ENCODE assay signal across 18 cellular contexts in genomic region chrY:6782334-6782733, GRCh38.
DNase-seq lines count a peak whose midpoint lies in the region; ATAC-seq and TF ChIP-seq lines count a peak whose summit lies in the region.
"Had no signal": no experiment of that assay in that cellular context is flagged by ENCODE, and none has a peak within 500 bp of the region (broad histone marks: within the 10 kb centered on the region; RNA-seq: fewer than 3 reads in every experiment).

No MANE protein-coding gene starts in this region.

- no peak for TF ChIP-seq CTCF in GM20000 (IDR thresholded peaks at IDR 0.05; ENCODE audit: extremely low read depth, missing control alignments)
- TF ChIP-seq CTCF in endodermal cell (conservative IDR thresholded peaks at IDR 0.05) = no peak
- no peak for TF ChIP-seq CTCF in brain microvascular endothelial cell (IDR thresholded peaks at IDR 0.05; ENCODE audit: low read depth, low read length, missing control alignments)

- WGBS in endodermal cell (ENCODE audit: insufficient coverage in 1 of 2, insufficient read length in 1 of 2), 2 experiments = 78% methylated on average over 1 of the region's 2 CpGs; no CpG with 5 or more reads in 1 of the 2 experiments
- WGBS in mesodermal cell (ENCODE audit: insufficient coverage in 2 of 2), 2 experiments = no CpG with 5 or more reads among the region's 2 CpGs

- no peaks in the 10 kb centered on the region for H3K27me3 Mint-ChIP-seq in endodermal cell (ENCODE audit: insufficient read depth)
- H3K27me3 Mint-ChIP-seq in activated T-cell treated with anti-CD3 and anti-CD28 coated beads, Interleukin-2, amount 50 U/mL, for 72 hours (ENCODE audit: low read depth) = no peaks in the 10 kb centered on the region
- H3K27me3 Mint-ChIP-seq: B cell had no signal

- H3K27ac ChIP-seq in endodermal cell (ENCODE audit: low read depth, low read length) (peak overlapping the region; percentile 32), mesodermal cell (ENCODE audit: low read depth, low read length, severe bottlenecking) (peak overlapping the region; percentile 47), brain microvascular endothelial cell (no peak overlapping the region)
- H3K27ac ChIP-seq: BLaER1 treated with 17β-estradiol and CSF1 and Interleukin-3, amounts not matched to agents 10 nM and 100 nM; HL-60 had no signal

- H3K27me3 ChIP-seq in endodermal cell (ENCODE audit: control insufficient read depth, insufficient read depth, low read length, poor library complexity, severe bottlenecking) (no peaks in the 10 kb centered on the region), brain microvascular endothelial cell (replicated peaks) (no peaks in the 10 kb centered on the region)
- H3K27me3 ChIP-seq: BLaER1 treated with 17β-estradiol and CSF1 and Interleukin-3, amounts not matched to agents 10 nM and 100 nM had no signal

- H3K9me3 ChIP-seq in endodermal cell (ENCODE audit: control insufficient read depth, low read length) (peaks cover 15% of the 10 kb centered on the region), mesodermal cell (ENCODE audit: control insufficient read depth, low read length) (no peaks in the 10 kb centered on the region)
- H3K9me3 ChIP-seq: BLaER1 treated with 17β-estradiol and CSF1 and Interleukin-3, amounts not matched to agents 10 nM and 100 nM had no signal

- ATAC-seq in HG02623 (IDR thresholded peaks at IDR 0.05; ENCODE audit: unreplicated experiment) (peak; percentile 58), GM21381 (IDR thresholded peaks at IDR 0.05; ENCODE audit: unreplicated experiment) (no peak)
- ATAC-seq in activated T-cell treated with anti-CD3 and anti-CD28 coated beads, Interleukin-2, amount 50 U/mL, for 72 hours (replicated peaks in 1 of 2) = no peak
- ATAC-seq: CD8-positive, alpha-beta T cell; GM12878; K562 had no signal

- in situ Hi-C loops in brain microvascular endothelial cell (cut with HindIII; ENCODE audit: low pct_ligation_motif_present, low sequenced_read_pairs) = no loop called here

- no peaks in the 10 kb centered on the region for H3K36me3 ChIP-seq in endodermal cell (ENCODE audit: control insufficient read depth, insufficient read depth, low read length)
- H3K36me3 ChIP-seq in mesodermal cell (ENCODE audit: control insufficient read depth, insufficient read depth, low read length) = no peaks in the 10 kb centered on the region
- H3K36me3 ChIP-seq in brain microvascular endothelial cell (replicated peaks) = no peaks in the 10 kb centered on the region
- H3K36me3 ChIP-seq: BLaER1 treated with 17β-estradiol and CSF1 and Interleukin-3, amounts not matched to agents 10 nM and 100 nM had no signal

- DNase-seq in GM20000 (ENCODE audit: low spot score) (peak; percentile 1), endodermal cell (no peak), brain microvascular endothelial cell (no peak)
- no peak for DNase-seq in activated T-cell treated with anti-CD3 and anti-CD28 coated beads, Interleukin-2, amount 50 U/mL, for 72 hours
- DNase-seq: Calu3; CD8-positive, alpha-beta T cell; DMS79 treated with DMSO at 0.1 percent for 48 hours; GF-D8; HCEC 1CT; IMR-90 had no signal

- H3K36me3 Mint-ChIP-seq in endodermal cell (ENCODE audit: low read depth) = no peaks in the 10 kb centered on the region
- H3K36me3 Mint-ChIP-seq in activated T-cell treated with anti-CD3 and anti-CD28 coated beads, Interleukin-2, amount 50 U/mL, for 72 hours (ENCODE audit: insufficient read depth in 2 of 2) = no peaks in the 10 kb centered on the region
- H3K36me3 Mint-ChIP-seq: CD8-positive, alpha-beta T cell had no signal

- H3K9ac ChIP-seq in endodermal cell (ENCODE audit: extremely low read depth, low read length, poor library complexity, severe bottlenecking) = no peak overlapping the region
- H3K9ac ChIP-seq: BLaER1 treated with 17β-estradiol and CSF1 and Interleukin-3, amounts not matched to agents 10 nM and 100 nM had no signal

- H3K4me1 ChIP-seq in endodermal cell (ENCODE audit: control insufficient read depth, insufficient read depth, low read length) (no peaks in the 10 kb centered on the region), mesodermal cell (ENCODE audit: control insufficient read depth, insufficient read depth, low read length, poor library complexity, severe bottlenecking) (no peaks in the 10 kb centered on the region)
- H3K4me1 ChIP-seq: BLaER1 treated with 17β-estradiol and CSF1 and Interleukin-3, amounts not matched to agents 10 nM and 100 nM had no signal

- H3K4me3 ChIP-seq in endodermal cell (ENCODE audit: low read length) = no peak overlapping the region
- no peak overlapping the region for H3K4me3 ChIP-seq in mesodermal cell (ENCODE audit: extremely low read depth, insufficient read depth, low read length, poor library complexity, severe bottlenecking)
- no peak overlapping the region for H3K4me3 ChIP-seq in brain microvascular endothelial cell (ENCODE audit: low read depth, low read length)
- H3K4me3 ChIP-seq: BLaER1 treated with 17β-estradiol and CSF1 and Interleukin-3, amounts not matched to agents 10 nM and 100 nM; GM12878; K562 had no signal

- no peak overlapping the region for H3K4me3 Mint-ChIP-seq in endodermal cell
- H3K4me3 Mint-ChIP-seq in activated T-cell treated with anti-CD3 and anti-CD28 coated beads, Interleukin-2, amount 50 U/mL, for 72 hours = no peak overlapping the region
- H3K4me3 Mint-ChIP-seq: B cell; CD8-positive, alpha-beta T cell had no signal

- H3K9me3 Mint-ChIP-seq in endodermal cell = no peaks in the 10 kb centered on the region
- peaks cover 0 to 2% of the 10 kb centered on the region in 2 donors for H3K9me3 Mint-ChIP-seq in activated T-cell treated with anti-CD3 and anti-CD28 coated beads, Interleukin-2, amount 50 U/mL, for 72 hours
- H3K9me3 Mint-ChIP-seq: CD8-positive, alpha-beta T cell had no signal

- H3K4me1 Mint-ChIP-seq in endodermal cell = no peaks in the 10 kb centered on the region
- H3K4me1 Mint-ChIP-seq in activated T-cell treated with anti-CD3 and anti-CD28 coated beads, Interleukin-2, amount 50 U/mL, for 72 hours (ENCODE audit: low read depth) = no peaks in the 10 kb centered on the region
- H3K4me1 Mint-ChIP-seq: B cell had no signal

- H3K27ac Mint-ChIP-seq in endodermal cell = no peak overlapping the region
- H3K27ac Mint-ChIP-seq in activated T-cell treated with anti-CD3 and anti-CD28 coated beads, Interleukin-2, amount 50 U/mL, for 72 hours = no peak overlapping the region
- H3K27ac Mint-ChIP-seq: B cell; CD8-positive, alpha-beta T cell had no signal
